35 cellular contexts compared by ENCODE assay signal in genomic region chr12:110505332-110505731, GRCh38. TPM values are rescaled to one million over a fixed set of nuclear protein-coding genes. Genes with fewer than 3 reads are reported as not detected.
DNase-seq lines count a peak whose midpoint lies in the region; ATAC-seq, FAIRE-seq and TF ChIP-seq lines count a peak whose summit lies in the region.
"Had no signal": no experiment of that assay in that cellular context is flagged by ENCODE, and none has a peak within 500 bp of the region (broad histone marks: within the 10 kb centered on the region; RNA-seq: fewer than 3 reads in every experiment).

No MANE protein-coding gene starts in this region.

- peaks cover 20% of the 10 kb centered on the region for H3K79me2 ChIP-seq in K562 (ENCODE audit: control insufficient read depth, insufficient read depth, low read length)

- ATAC-seq in K562 (no peak), HG03457 (IDR thresholded peaks at IDR 0.05; ENCODE audit: unreplicated experiment) (no peak)
- ATAC-seq: A549; CD8-positive, alpha-beta T cell had no signal

- H3K27me3 Mint-ChIP-seq in IgD-negative memory B cell: peaks cover 2% of the 10 kb centered on the region
- H3K27me3 Mint-ChIP-seq: B cell; CD4-positive, alpha-beta memory T cell; CD4-positive, alpha-beta T cell had no signal

- H3K27me3 ChIP-seq in K562 (ENCODE audit: control insufficient read depth in 2 of 2, insufficient read depth in 2 of 2, low read length in 2 of 2): no peaks in the 10 kb centered on the region
- H3K27me3 ChIP-seq: BE2C; BLaER1; BLaER1 treated with 17β-estradiol and CSF1 and Interleukin-3, amounts not matched to agents 10 nM and 100 nM had no signal

- no peak for FAIRE-seq in K562 (lab: Jason Lieb, UNC)
- FAIRE-seq: A204.1, A549, D721Med had no signal

- H3K27ac ChIP-seq in HEK293 (ENCODE audit: extremely low read depth, low read depth, low read length): no peak overlapping the region
- no peak overlapping the region for H3K27ac ChIP-seq in K562 (ENCODE audit: extremely low read depth, low read depth, low read length)
- H3K27ac ChIP-seq: 22Rv1; A549; BLaER1; BLaER1 treated with 17β-estradiol and CSF1 and Interleukin-3, amounts not matched to agents 10 nM and 100 nM; C4-2B had no signal

- H3K4me3 ChIP-seq in HEK293 (ENCODE audit: low read depth, low read length) (no peak overlapping the region), K562 (no peak overlapping the region)
- H3K4me3 ChIP-seq: A549; BLaER1; BLaER1 treated with 17β-estradiol and CSF1 and Interleukin-3, amounts not matched to agents 10 nM and 100 nM had no signal

- WGBS in K562 (ENCODE audit: insufficient coverage, low coverage, missing lambda C conversion rate): 55% methylated on average over 3 of the region's 3 CpGs

- peaks cover 5% of the 10 kb centered on the region for H3K36me3 Mint-ChIP-seq in IgD-negative memory B cell
- H3K36me3 Mint-ChIP-seq: CD14-positive monocyte; CD4-positive, CD25-positive, alpha-beta regulatory T cell had no signal

- H3K36me3 ChIP-seq in HEK293 (ENCODE audit: control insufficient read depth in 2 of 2, insufficient read depth in 1 of 2, low read length in 2 of 2): no peaks in the 10 kb centered on the region
- peaks cover 1% of the 10 kb centered on the region; the same call in 1 of the 3 replicates for H3K36me3 ChIP-seq in K562 (ENCODE audit: control insufficient read depth, insufficient read depth, low read length)
- H3K36me3 ChIP-seq: BE2C, BLaER1 had no signal

- peak overlapping the region in 2 of 3 donors; percentile 10 to 19 for H3K27ac Mint-ChIP-seq in IgD-negative memory B cell
- H3K27ac Mint-ChIP-seq: B cell; CD14-positive monocyte; CD4-positive, alpha-beta T cell; CD4-positive, CD25-positive, alpha-beta regulatory T cell; CD8-positive, alpha-beta T cell had no signal

- H4K20me1 ChIP-seq in K562 (replicated peaks; ENCODE audit: control insufficient read depth, insufficient read depth, low read length): no peaks in the 10 kb centered on the region
- H4K20me1 ChIP-seq: BLaER1 treated with 17β-estradiol and CSF1 and Interleukin-3, amounts not matched to agents 10 nM and 100 nM had no signal

- H3K4me1 Mint-ChIP-seq in IgD-negative memory B cell: peaks cover 12 to 20% (median 13%) of the 10 kb centered on the region in 3 donors

- no peak for TF ChIP-seq CTCF in HEK293 (tag by site-specific recombination; IDR thresholded peaks at IDR 0.05)
- no peak for TF ChIP-seq CTCF in K562 (IDR thresholded peaks at IDR 0.05 in 2 of 3, conservative IDR thresholded peaks at IDR 0.05 in 1 of 3; ENCODE audit: insufficient read depth in 2 of 3, low read depth in 1 of 3, low read length in 3 of 3)

- H3K4me1 ChIP-seq in HEK293 (ENCODE audit: control insufficient read depth, insufficient read depth, low read length): peaks cover 6% of the 10 kb centered on the region
- peaks cover 10 to 13% of the 10 kb centered on the region in 2 experiments; a peak in 4 of 5 replicates for H3K4me1 ChIP-seq in K562 (replicated peaks in 1 of 2; ENCODE audit: control insufficient read depth in 2 of 2, insufficient read depth in 2 of 2, low read length in 2 of 2)
- H3K4me1 ChIP-seq: BE2C had no signal

- no peak for DNase-seq in K562 (ENCODE audit: extremely low read depth in 1 of 4, low spot score in 3 of 4)
- DNase-seq in HEK293T (ENCODE audit: extremely low spot score): no peak
- DNase-seq in SIG-M5 (lab: John Stamatoyannopoulos, UW): no peak
- DNase-seq: 8988T; ACHN; AML-193; BE2C; C1 segment of cervical spinal cord; Caco-2; Calu3; CD4-positive, alpha-beta memory T cell; CD4-positive, alpha-beta T cell; CD4-positive, CD25-positive, alpha-beta regulatory T cell; CD8-positive, alpha-beta memory T cell; CD8-positive, alpha-beta T cell; COR-L47; DMS 273 treated with DMSO at 0.1 percent for 48 hours; DMS153; DMS53; DMS79; DMS79 treated with DMSO at 0.1 percent for 48 hours; DND-41; EL had no signal

- H3K4me3 Mint-ChIP-seq in IgD-negative memory B cell: peak overlapping the region in 1 of 4 donors; percentile 64
- H3K4me3 Mint-ChIP-seq: B cell; CD14-positive monocyte; CD4-positive, alpha-beta memory T cell; CD4-positive, alpha-beta T cell; CD8-positive, alpha-beta T cell had no signal

- no peak for TF ChIP-seq POLR2A in K562 (conservative IDR thresholded peaks at IDR 0.05)

- in situ Hi-C loops in K562 (cut with MboI): no loop called here

- no TSS peak for BruUV-seq in K562 (replicated peaks; lab: Mats Ljungman, UMichigan)

- H3K9me1 ChIP-seq in K562 (ENCODE audit: control insufficient read depth, insufficient read depth, low read length): no peaks in the 10 kb centered on the region

- H2AFZ ChIP-seq in K562 (ENCODE audit: low read depth, low read length): no peak overlapping the region

- H3K9me3 Mint-ChIP-seq in IgD-negative memory B cell: no peaks in the 10 kb centered on the region
- H3K9me3 Mint-ChIP-seq: CD14-positive monocyte; CD4-positive, alpha-beta T cell; CD4-positive, CD25-positive, alpha-beta regulatory T cell; CD8-positive, alpha-beta memory T cell; CD8-positive, alpha-beta T cell had no signal

- no peak for TF ChIP-seq EP300 in K562 (IDR thresholded peaks at IDR 0.05; ENCODE audit: low read length)

- TF ChIP-seq RAD21 in K562 (CRISPR knock-in tag; conservative IDR thresholded peaks at IDR 0.05 in 1 of 2, IDR thresholded peaks at IDR 0.05 in 1 of 2): no peak

- no peak overlapping the region for H3K4me2 ChIP-seq in K562 (ENCODE audit: insufficient read depth, low read length)
- H3K4me2 ChIP-seq: A549; BLaER1; BLaER1 treated with 17β-estradiol and CSF1 and Interleukin-3, amounts not matched to agents 10 nM and 100 nM had no signal

- H3K9ac ChIP-seq in K562 (ENCODE audit: insufficient read depth in 1 of 2, low read depth in 2 of 2, low read length in 2 of 2): no peak overlapping the region
- H3K9ac ChIP-seq: BLaER1; BLaER1 treated with 17β-estradiol and CSF1 and Interleukin-3, amounts not matched to agents 10 nM and 100 nM had no signal

- POLR2A ChIA-PET in HEK293 (lab: Yijun Ruan, JAX) (interaction anchor here (1.2 kb wide), 1 partner anchor 37 kb away, joined by 3 read pairs; the partner anchor contains the start of genes FAM216A and GPN3), K562 (lab: Yijun Ruan, JAX) (no interaction called here), HEK293T (lab: Yijun Ruan, JAX) (no interaction called here)

- H3K9me3 ChIP-seq in HEK293 (ENCODE audit: control insufficient read depth, insufficient read depth, low read depth, low read length) (no peaks in the 10 kb centered on the region), K562 (replicated peaks; ENCODE audit: control insufficient read depth, insufficient read depth, low read depth, low read length) (no peaks in the 10 kb centered on the region; the same call in 1 of the 2 replicates)
- H3K9me3 ChIP-seq: BE2C; BLaER1; BLaER1 treated with 17β-estradiol and CSF1 and Interleukin-3, amounts not matched to agents 10 nM and 100 nM; Caco-2 had no signal

- intact Hi-C loops in K562 (cut with micrococcal nuclease): no loop called here

- CTCF ChIA-PET in HEK293 (lab: Yijun Ruan, JAX): interaction anchor here (0.8 kb wide), 1 partner anchor 97 kb away, joined by 4 read pairs; no protein-coding TSS in a partner anchor
- CTCF ChIA-PET in K562 (lab: Yijun Ruan, JAX; ENCODE audit: low intra/inter-chr PET ratio): no interaction called here
- CTCF ChIA-PET in HEK293T (lab: Yijun Ruan, JAX): interaction anchor here (0.6 kb wide), 1 partner anchor 97 kb away, joined by 3 read pairs; no protein-coding TSS in a partner anchor

RNA-seq across cellular contexts. Expression of gene RAD9B, which starts 3.2 kb away (rescaled TPM):
- polyA plus RNA-seq in IgD-negative memory B cell: 0.75 TPM
- 0.28 and 0.79 TPM in 2 replicates for total RNA-seq in K562 (2011; cell fraction: chromatin; rRNA removed; ENCODE audit: low replicate concordance)
- 0.13 and 0.17 TPM in 2 replicates for total RNA-seq in K562 (2011; cell fraction: nucleolus; rRNA removed)
- total RNA-seq in K562 (2011; cell fraction: nucleoplasm; rRNA removed): 0.29 and 0.69 TPM in 2 replicates
- 0.05 and 0.69 TPM in 2 replicates for total RNA-seq in K562 (2014; rRNA removed)
- 0.65 and 0.80 TPM in 2 replicates for total RNA-seq in K562 (2014; rRNA removed; fragmentation: Illumina TruSeq; extraction: Trizol)
- total RNA-seq in K562 (2015; rRNA removed; fragmentation: Illumina TruSeq; extraction: Trizol): 0.43 and 0.64 TPM in 2 replicates
- 0.31 and 0.51 TPM in 2 replicates for total RNA-seq in K562 (2021)
- 0.24 and 0.42 TPM in 2 replicates for polyA plus RNA-seq in K562 (2011; rRNA removed)
- 0.28 and 0.34 TPM in 2 replicates for polyA plus RNA-seq in K562 (2011; cell fraction: cytosol; rRNA removed)
- 0.20 and 0.73 TPM in 2 replicates for polyA plus RNA-seq in K562 (2011; cell fraction: nucleus; rRNA removed)
- 0.34 and 1.2 TPM in 2 replicates for polyA plus RNA-seq in K562 (2012)
- polyA plus RNA-seq in K562 (2014; fragmentation: Illumina TruSeq; extraction: Trizol): 0.28 and 0.43 TPM in 2 replicates
- under 1 TPM; 0.49 to 0.83 TPM for polyA plus RNA-seq in K562 (2014; fragmentation: Nextera tagmentation; extraction: Ambion mirVana)
- 0.31 and 0.32 TPM in 2 replicates for polyA plus RNA-seq in K562 (2014; rRNA removed)
- 0.14 and 2.3 TPM in 2 replicates for polyA minus RNA-seq in K562 (2011; rRNA and poly(A)+ RNA removed)
- not detected in 2 replicates for polyA minus RNA-seq in K562 (2011; cell fraction: cytosol; rRNA and poly(A)+ RNA removed)
- not detected in 2 replicates for polyA minus RNA-seq in K562 (2011; cell fraction: nucleus; rRNA and poly(A)+ RNA removed)

RNA-seq across cellular contexts. Expression of gene VPS29, which starts 3.4 kb away (rescaled TPM):
- 123 TPM for polyA plus RNA-seq in IgD-negative memory B cell
- 69.7 and 167 TPM in 2 replicates for total RNA-seq in K562 (2011; cell fraction: chromatin; rRNA removed; ENCODE audit: low replicate concordance)
- total RNA-seq in K562 (2011; cell fraction: nucleolus; rRNA removed): 43.2 and 47.9 TPM in 2 replicates
- 103 and 144 TPM in 2 replicates for total RNA-seq in K562 (2011; cell fraction: nucleoplasm; rRNA removed)
- total RNA-seq in K562 (2014; rRNA removed): 69.6 and 85.8 TPM in 2 replicates
- total RNA-seq in K562 (2014; rRNA removed; fragmentation: Illumina TruSeq; extraction: Trizol): 166 and 190 TPM in 2 replicates
- total RNA-seq in K562 (2015; rRNA removed; fragmentation: Illumina TruSeq; extraction: Trizol): 143 and 162 TPM in 2 replicates
- 117 and 125 TPM in 2 replicates for total RNA-seq in K562 (2021)
- polyA plus RNA-seq in K562 (2011; rRNA removed): 218 and 272 TPM in 2 replicates
- 70.1 and 115 TPM in 2 replicates for polyA plus RNA-seq in K562 (2011; cell fraction: cytosol; rRNA removed)
- 72.2 and 128 TPM in 2 replicates for polyA plus RNA-seq in K562 (2011; cell fraction: nucleus; rRNA removed)
- polyA plus RNA-seq in K562 (2012): 163 and 172 TPM in 2 replicates
- 225 and 273 TPM in 2 replicates for polyA plus RNA-seq in K562 (2014; fragmentation: Illumina TruSeq; extraction: Trizol)
- 100 to 1,000 TPM; 550 to 638 TPM for polyA plus RNA-seq in K562 (2014; fragmentation: Nextera tagmentation; extraction: Ambion mirVana)
- polyA plus RNA-seq in K562 (2014; rRNA removed): 269 and 342 TPM in 2 replicates
- polyA minus RNA-seq in K562 (2011; rRNA and poly(A)+ RNA removed): 126 and 146 TPM in 2 replicates
- polyA minus RNA-seq in K562 (2011; cell fraction: cytosol; rRNA and poly(A)+ RNA removed): 33.7 and 46.7 TPM in 2 replicates
- polyA minus RNA-seq in K562 (2011; cell fraction: nucleus; rRNA and poly(A)+ RNA removed): 29.8 and 58.5 TPM in 2 replicates

RNA-seq across cellular contexts. Expression of gene FAM216A, which starts 36.7 kb away (rescaled TPM):
- polyA plus RNA-seq in IgD-negative memory B cell (10.5 TPM), K562 (2011; rRNA removed) (78.0 and 96.9 TPM in 2 replicates), K562 (2014; fragmentation: Illumina TruSeq; extraction: Trizol) (38.5 and 50.0 TPM in 2 replicates), K562 (2014; fragmentation: Nextera tagmentation; extraction: Ambion mirVana) (10 to 100 TPM; 17.2 to 30.1 TPM), K562 (2014; rRNA removed) (61.6 and 66.0 TPM in 2 replicates)
- 25.6 and 32.2 TPM in 2 replicates for total RNA-seq in K562 (2011; cell fraction: chromatin; rRNA removed; ENCODE audit: low replicate concordance)
- 23.2 and 25.2 TPM in 2 replicates for total RNA-seq in K562 (2011; cell fraction: nucleolus; rRNA removed)
- total RNA-seq in K562 (2011; cell fraction: nucleoplasm; rRNA removed): 27.7 and 36.1 TPM in 2 replicates
- total RNA-seq in K562 (2014; rRNA removed) (44.6 and 48.5 TPM in 2 replicates), K562 (2014; rRNA removed; fragmentation: Illumina TruSeq; extraction: Trizol) (58.8 and 61.0 TPM in 2 replicates), K562 (2015; rRNA removed; fragmentation: Illumina TruSeq; extraction: Trizol) (39.9 and 42.2 TPM in 2 replicates), K562 (2021) (30.0 and 30.1 TPM in 2 replicates)
- polyA plus RNA-seq in K562 (2011; cell fraction: cytosol; rRNA removed): 52.4 and 52.9 TPM in 2 replicates
- polyA plus RNA-seq in K562 (2011; cell fraction: nucleus; rRNA removed): 53.9 and 56.3 TPM in 2 replicates
- polyA plus RNA-seq in K562 (2012): 24.2 and 37.7 TPM in 2 replicates
- 38.0 and 39.3 TPM in 2 replicates for polyA minus RNA-seq in K562 (2011; rRNA and poly(A)+ RNA removed)
- 21.1 and 23.6 TPM in 2 replicates for polyA minus RNA-seq in K562 (2011; cell fraction: cytosol; rRNA and poly(A)+ RNA removed)
- polyA minus RNA-seq in K562 (2011; cell fraction: nucleus; rRNA and poly(A)+ RNA removed): 22.1 and 31.5 TPM in 2 replicates

RNA-seq across cellular contexts. Expression of gene GPN3, which starts 37.3 kb away (rescaled TPM):
- 31.1 TPM for polyA plus RNA-seq in IgD-negative memory B cell
- 16.0 and 19.8 TPM in 2 replicates for total RNA-seq in K562 (2011; cell fraction: chromatin; rRNA removed; ENCODE audit: low replicate concordance)
- total RNA-seq in K562 (2011; cell fraction: nucleolus; rRNA removed): 9.7 and 11.7 TPM in 2 replicates
- 21.8 and 23.8 TPM in 2 replicates for total RNA-seq in K562 (2011; cell fraction: nucleoplasm; rRNA removed)
- total RNA-seq in K562 (2014; rRNA removed): 33.2 and 35.8 TPM in 2 replicates
- total RNA-seq in K562 (2014; rRNA removed; fragmentation: Illumina TruSeq; extraction: Trizol): 65.6 and 70.8 TPM in 2 replicates
- 51.4 and 55.5 TPM in 2 replicates for total RNA-seq in K562 (2015; rRNA removed; fragmentation: Illumina TruSeq; extraction: Trizol)
- 59.6 and 64.2 TPM in 2 replicates for total RNA-seq in K562 (2021)
- 54.3 and 92.3 TPM in 2 replicates for polyA plus RNA-seq in K562 (2011; rRNA removed)
- polyA plus RNA-seq in K562 (2011; cell fraction: cytosol; rRNA removed): 32.3 and 92.3 TPM in 2 replicates
- polyA plus RNA-seq in K562 (2011; cell fraction: nucleus; rRNA removed): 14.6 and 29.3 TPM in 2 replicates
- polyA plus RNA-seq in K562 (2012): 36.9 and 61.6 TPM in 2 replicates
- 55.7 and 57.1 TPM in 2 replicates for polyA plus RNA-seq in K562 (2014; fragmentation: Illumina TruSeq; extraction: Trizol)
- 100 to 1,000 TPM; 105 to 123 TPM for polyA plus RNA-seq in K562 (2014; fragmentation: Nextera tagmentation; extraction: Ambion mirVana)
- polyA plus RNA-seq in K562 (2014; rRNA removed): 43.8 and 48.3 TPM in 2 replicates
- polyA minus RNA-seq in K562 (2011; rRNA and poly(A)+ RNA removed): 73.8 and 103 TPM in 2 replicates
- 20.8 and 31.5 TPM in 2 replicates for polyA minus RNA-seq in K562 (2011; cell fraction: cytosol; rRNA and poly(A)+ RNA removed)
- 9.2 and 22.0 TPM in 2 replicates for polyA minus RNA-seq in K562 (2011; cell fraction: nucleus; rRNA and poly(A)+ RNA removed)

RNA-seq across cellular contexts. Expression of gene ARPC3, which starts 55.2 kb away (rescaled TPM):
- polyA plus RNA-seq in IgD-negative memory B cell: 1,315 TPM
- 41.8 and 103 TPM in 2 replicates for total RNA-seq in K562 (2011; cell fraction: chromatin; rRNA removed; ENCODE audit: low replicate concordance)
- total RNA-seq in K562 (2011; cell fraction: nucleolus; rRNA removed): 34.5 and 35.0 TPM in 2 replicates
- total RNA-seq in K562 (2011; cell fraction: nucleoplasm; rRNA removed): 62.8 and 72.9 TPM in 2 replicates
- total RNA-seq in K562 (2014; rRNA removed): 172 and 197 TPM in 2 replicates
- total RNA-seq in K562 (2014; rRNA removed; fragmentation: Illumina TruSeq; extraction: Trizol): 388 and 441 TPM in 2 replicates
- total RNA-seq in K562 (2015; rRNA removed; fragmentation: Illumina TruSeq; extraction: Trizol): 475 and 504 TPM in 2 replicates
- total RNA-seq in K562 (2021): 213 and 225 TPM in 2 replicates
- 63.0 and 74.2 TPM in 2 replicates for polyA plus RNA-seq in K562 (2011; rRNA removed)
- 38.2 and 97.8 TPM in 2 replicates for polyA plus RNA-seq in K562 (2011; cell fraction: cytosol; rRNA removed)
- polyA plus RNA-seq in K562 (2011; cell fraction: nucleus; rRNA removed): 16.3 and 22.5 TPM in 2 replicates
- 242 and 327 TPM in 2 replicates for polyA plus RNA-seq in K562 (2012)
- 326 and 345 TPM in 2 replicates for polyA plus RNA-seq in K562 (2014; fragmentation: Illumina TruSeq; extraction: Trizol)
- polyA plus RNA-seq in K562 (2014; fragmentation: Nextera tagmentation; extraction: Ambion mirVana): 100 to 1,000 TPM; 450 to 575 TPM
- polyA plus RNA-seq in K562 (2014; rRNA removed): 167 and 216 TPM in 2 replicates
- polyA minus RNA-seq in K562 (2011; rRNA and poly(A)+ RNA removed): 44.1 and 57.8 TPM in 2 replicates
- 39.2 and 54.5 TPM in 2 replicates for polyA minus RNA-seq in K562 (2011; cell fraction: cytosol; rRNA and poly(A)+ RNA removed)
- 11.8 and 28.2 TPM in 2 replicates for polyA minus RNA-seq in K562 (2011; cell fraction: nucleus; rRNA and poly(A)+ RNA removed)

Comparison
In these comparisons a context has a peak if more than half of its experiments do, and no peak if none do; other contexts are left out.
1. Of the 44 proteins assayed by ChIP-seq in both K562 and HEK293: peak only in K562: none; only in HEK293: none; in both: ZNF121; in neither: 43.